Comparison of ENCODE assay signal across 8 cellular contexts in genomic region chr1:204075116-204075636, GRCh38. TPM values are rescaled to one million over a fixed set of nuclear protein-coding genes. Genes with fewer than 3 reads are reported as not detected.
DNase-seq lines count a peak whose midpoint lies in the region; ATAC-seq and TF ChIP-seq lines count a peak whose summit lies in the region.

No MANE protein-coding gene starts in this region.

- peaks cover 69% of the 10 kb centered on the region for H3K27me3 Mint-ChIP-seq in activated naive CD8-positive, alpha-beta T cell treated with anti-CD3 and anti-CD28 coated beads, Interleukin-2, amount 50 U/mL, for 24 hours

- H3K9me3 Mint-ChIP-seq in activated naive CD8-positive, alpha-beta T cell treated with anti-CD3 and anti-CD28 coated beads, Interleukin-2, amount 50 U/mL, for 24 hours = no peaks in the 10 kb centered on the region

- H3K9me3 ChIP-seq in iPS DF 6.9 (ENCODE audit: control insufficient read depth, insufficient read depth, low read length) (no peaks in the 10 kb centered on the region), gastrocnemius medialis (no peaks in the 10 kb centered on the region)

- no peak for ATAC-seq in activated naive CD8-positive, alpha-beta T cell treated with anti-CD3 and anti-CD28 coated beads, Interleukin-2, amount 50 U/mL, for 24 hours
- ATAC-seq in gastrocnemius medialis (no peak), HG02678 (IDR thresholded peaks at IDR 0.05; ENCODE audit: unreplicated experiment) (no peak)

- H3K27ac ChIP-seq in iPS DF 6.9 (ENCODE audit: low read length) = no peak overlapping the region
- H3K27ac ChIP-seq in gastrocnemius medialis = peak overlapping the region; percentile 76 to 94 (median 90)

- TF ChIP-seq POLR2A in gastrocnemius medialis (IDR thresholded peaks at IDR 0.05) = no peak

- H3K36me3 Mint-ChIP-seq in activated naive CD8-positive, alpha-beta T cell treated with anti-CD3 and anti-CD28 coated beads, Interleukin-2, amount 50 U/mL, for 24 hours (ENCODE audit: low read depth) = no peaks in the 10 kb centered on the region

- intact Hi-C loops in gastrocnemius medialis (cut with DNase I; ENCODE audit: low total_unique reads) = loop anchor here (10.0 kb wide), 1 partner anchor 810 kb away; no protein-coding TSS in a partner anchor

- in situ Hi-C loops in gastrocnemius medialis (cut with MboI; ENCODE audit: low sequenced_read_pairs in 4 of 4) = loop anchor here (5.0 to 10.0 kb wide), 3 partner anchors 50 to 60 kb away; no protein-coding TSS in a partner anchor

- no peaks in the 10 kb centered on the region for H3K36me3 ChIP-seq in iPS DF 6.9 (ENCODE audit: control insufficient read depth, insufficient read depth, low read length)
- no peaks in the 10 kb centered on the region for H3K36me3 ChIP-seq in gastrocnemius medialis

- no peak overlapping the region for H3K27ac Mint-ChIP-seq in activated naive CD8-positive, alpha-beta T cell treated with anti-CD3 and anti-CD28 coated beads, Interleukin-2, amount 50 U/mL, for 24 hours

- H3K4me3 Mint-ChIP-seq in activated naive CD8-positive, alpha-beta T cell treated with anti-CD3 and anti-CD28 coated beads, Interleukin-2, amount 50 U/mL, for 24 hours = peak overlapping the region; percentile 74

- H3K4me3 ChIP-seq in iPS DF 6.9 (ENCODE audit: low read length) = peak overlapping the region; percentile 77; the same call in 1 of the 2 replicates
- H3K4me3 ChIP-seq in gastrocnemius medialis = peak overlapping the region; percentile 85 to 91 (median 88)

- H3K4me1 ChIP-seq in iPS DF 6.9 (ENCODE audit: control insufficient read depth, insufficient read depth, low read length) (peaks cover 20% of the 10 kb centered on the region), gastrocnemius medialis (peaks cover 40 to 48% of the 10 kb centered on the region in 2 donors)

- TF ChIP-seq CTCF in gastrocnemius medialis (IDR thresholded peaks at IDR 0.05 in 4 of 5, conservative IDR thresholded peaks at IDR 0.05 in 1 of 5) = no peak

- DNase-seq in HCEC 1CT (peak; percentile 5), iPS DF 6.9 (ENCODE audit: low read depth, low spot score) (no peak), gastrocnemius medialis (no peak), GOT3 (lab: John Stamatoyannopoulos, UW) (no peak), superior temporal gyrus (ENCODE audit: extremely low spot score) (no peak), middle frontal gyrus (ENCODE audit: extremely low spot score, low spot score) (no peak)
- DNase-seq in activated naive CD8-positive, alpha-beta T cell treated with anti-CD3 and anti-CD28 coated beads, Interleukin-2, amount 50 U/mL, for 24 hours = no peak

- WGBS in iPS DF 6.9 (ENCODE audit: insufficient coverage, insufficient read length) = no CpG with 5 or more reads among the region's 33 CpGs

- H3K27me3 ChIP-seq in iPS DF 6.9 (ENCODE audit: control insufficient read depth, insufficient read depth, low read length) = no peaks in the 10 kb centered on the region
- no peaks in the 10 kb centered on the region for H3K27me3 ChIP-seq in gastrocnemius medialis

- H3K4me1 Mint-ChIP-seq in activated naive CD8-positive, alpha-beta T cell treated with anti-CD3 and anti-CD28 coated beads, Interleukin-2, amount 50 U/mL, for 24 hours = peaks cover 18% of the 10 kb centered on the region

RNA-seq across cellular contexts. Expression of gene SOX13, which starts 2.3 kb away (rescaled TPM):
- 10 to 100 TPM; 15.6 to 31.1 (median 16.3) TPM for total RNA-seq in gastrocnemius medialis
